Comparison of ENCODE assay signal across 8 cellular contexts in the genomic region with DNA sequence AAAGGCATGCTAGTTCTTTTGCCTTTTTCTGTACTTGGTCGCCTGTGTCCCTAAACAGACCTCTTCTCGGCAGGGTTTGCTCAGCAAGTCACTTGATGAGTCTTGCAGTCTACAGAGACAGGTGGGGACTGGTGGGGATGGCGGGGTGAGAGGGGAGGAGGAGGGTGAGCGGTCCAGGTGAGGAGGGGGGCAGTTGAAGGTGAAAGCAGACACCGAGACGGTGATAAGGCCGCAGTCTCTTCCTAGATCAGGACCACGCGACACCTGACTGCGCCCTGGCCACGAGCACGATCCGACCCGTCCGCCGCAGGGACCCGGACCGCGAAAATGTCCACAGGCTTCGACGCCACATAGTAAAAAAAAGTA. TPM values are rescaled to one million over a fixed set of nuclear protein-coding genes. Genes with fewer than 3 reads are reported as not detected.
DNase-seq lines count a peak whose midpoint lies in the region; ATAC-seq and TF ChIP-seq lines count a peak whose summit lies in the region.

No MANE protein-coding gene starts in this region.

- H3K36me3 ChIP-seq in fibroblast of lung (ENCODE audit: control insufficient read depth, insufficient read depth, low read length) (no peaks in the 10 kb centered on the region), osteoblast (ENCODE audit: insufficient read depth, low read length) (peaks cover 7% of the 10 kb centered on the region)

- H4K20me1 ChIP-seq in fibroblast of lung (ENCODE audit: control insufficient read depth, extremely low read depth, insufficient read depth, low read length) = no peaks in the 10 kb centered on the region
- no peaks in the 10 kb centered on the region for H4K20me1 ChIP-seq in osteoblast (ENCODE audit: insufficient read depth, low read length)

- peak overlapping the region; percentile 66 to 91 (median 83) for H3K4me3 ChIP-seq in fibroblast of lung (replicated peaks in 1 of 4; ENCODE audit: control extremely low read depth in 1 of 4, insufficient read depth in 1 of 4, low read depth in 3 of 4, low read length in 4 of 4)
- H3K4me3 ChIP-seq in osteoblast (ENCODE audit: insufficient read depth, low read length) = peak overlapping the region; percentile 98

- H3K9ac ChIP-seq in fibroblast of lung (ENCODE audit: insufficient read depth, low read length) = peak overlapping the region; percentile 88

- H2AFZ ChIP-seq in fibroblast of lung (ENCODE audit: low read length) = peak overlapping the region; percentile 98
- peak overlapping the region; percentile 94 for H2AFZ ChIP-seq in osteoblast (ENCODE audit: low read length)

- DNase-seq in activated gamma-delta T cell treated with Interleukin-2 at 50 U/mL for 16 hours (peak; percentile 32), activated gamma-delta T cell (lab: John Stamatoyannopoulos, UW) (no peak), fibroblast of lung (ENCODE audit: low read depth in 2 of 2) (no peak), osteoblast (ENCODE audit: insufficient read length, low spot score, missing footprints) (no peak), KBM-7 (no peak), NCI-H1694 (lab: John Stamatoyannopoulos, UW) (no peak)
- peak; percentile 45 to 48 for DNase-seq in activated CD4-positive, alpha-beta T cell treated with anti-CD3 and anti-CD28 coated beads for 4 hours

- ATAC-seq in HG03469 (IDR thresholded peaks at IDR 0.05; ENCODE audit: unreplicated experiment) = peak; percentile 12

- H3K79me2 ChIP-seq in fibroblast of lung (ENCODE audit: control insufficient read depth, insufficient read depth, low read length) = no peaks in the 10 kb centered on the region
- peaks cover 4% of the 10 kb centered on the region for H3K79me2 ChIP-seq in osteoblast (ENCODE audit: insufficient read depth, low read length)

- H3K4me2 ChIP-seq in fibroblast of lung (ENCODE audit: extremely low read depth, insufficient read depth, low read length) (peak overlapping the region; percentile 90), osteoblast (ENCODE audit: insufficient read depth, low read length) (peak overlapping the region; percentile 90)

- H3K27me3 ChIP-seq in fibroblast of lung (ENCODE audit: control insufficient read depth, insufficient read depth, low read length) (no peaks in the 10 kb centered on the region), osteoblast (ENCODE audit: insufficient read depth, low read length) (no peaks in the 10 kb centered on the region)

- in situ Hi-C loops in KBM-7 (cut with MboI; ENCODE audit: low pct_unique_long_range_greater_than_20kb, low sequenced_read_pairs) = no loop called here

- H3K27ac ChIP-seq in fibroblast of lung (ENCODE audit: insufficient read depth, low read length) = peak overlapping the region; percentile 74
- peak overlapping the region; percentile 77 for H3K27ac ChIP-seq in osteoblast (ENCODE audit: low read depth, low read length)

- no peaks in the 10 kb centered on the region for H3K9me3 ChIP-seq in fibroblast of lung (ENCODE audit: control insufficient read depth, insufficient read depth, low read depth, low read length)
- no peaks in the 10 kb centered on the region for H3K9me3 ChIP-seq in osteoblast (ENCODE audit: low read depth, low read length)

- TF ChIP-seq CTCF in fibroblast of lung (conservative IDR thresholded peaks at IDR 0.05 in 1 of 2, IDR thresholded peaks at IDR 0.05 in 1 of 2; ENCODE audit: low read depth in 1 of 2, low read length in 2 of 2) (no peak), osteoblast (IDR thresholded peaks at IDR 0.05; ENCODE audit: extremely low read depth, low read depth, low read length) (no peak)

- no peaks in the 10 kb centered on the region for H3K4me1 ChIP-seq in fibroblast of lung (ENCODE audit: control insufficient read depth, extremely low read depth, insufficient read depth, low read length)
- H3K4me1 ChIP-seq in osteoblast (ENCODE audit: insufficient read depth, low read length) = peaks cover 7% of the 10 kb centered on the region

RNA-seq across cellular contexts. Expression of gene ASNS, which starts 0.6 kb away (rescaled TPM):
- 72.7 and 116 TPM in 2 replicates for total RNA-seq in fibroblast of lung
- polyA plus RNA-seq in fibroblast of lung = 26.8 and 37.8 TPM in 2 replicates
- 35.3 and 53.9 TPM in 2 replicates for polyA plus RNA-seq in fibroblast of lung (2012)
- polyA minus RNA-seq in fibroblast of lung (ENCODE audit: low replicate concordance) = 12.2 and 51.6 TPM in 2 replicates
- total RNA-seq in osteoblast = 114 and 119 TPM in 2 replicates

Comparison
In these comparisons a context has a peak if more than half of its experiments do, and no peak if none do; other contexts are left out.
1. DNase-seq: peak in activated gamma-delta T cell treated with Interleukin-2 at 50 U/mL for 16 hours (single experiment) and activated CD4-positive, alpha-beta T cell treated with anti-CD3 and anti-CD28 coated beads for 4 hours (2 of 2); none in activated gamma-delta T cell (single experiment), fibroblast of lung (0 of 2), osteoblast (single experiment), KBM-7 (single experiment) and NCI-H1694 (single experiment).